Comparison of ENCODE assay signal across 1 cellular context in the genomic region with DNA sequence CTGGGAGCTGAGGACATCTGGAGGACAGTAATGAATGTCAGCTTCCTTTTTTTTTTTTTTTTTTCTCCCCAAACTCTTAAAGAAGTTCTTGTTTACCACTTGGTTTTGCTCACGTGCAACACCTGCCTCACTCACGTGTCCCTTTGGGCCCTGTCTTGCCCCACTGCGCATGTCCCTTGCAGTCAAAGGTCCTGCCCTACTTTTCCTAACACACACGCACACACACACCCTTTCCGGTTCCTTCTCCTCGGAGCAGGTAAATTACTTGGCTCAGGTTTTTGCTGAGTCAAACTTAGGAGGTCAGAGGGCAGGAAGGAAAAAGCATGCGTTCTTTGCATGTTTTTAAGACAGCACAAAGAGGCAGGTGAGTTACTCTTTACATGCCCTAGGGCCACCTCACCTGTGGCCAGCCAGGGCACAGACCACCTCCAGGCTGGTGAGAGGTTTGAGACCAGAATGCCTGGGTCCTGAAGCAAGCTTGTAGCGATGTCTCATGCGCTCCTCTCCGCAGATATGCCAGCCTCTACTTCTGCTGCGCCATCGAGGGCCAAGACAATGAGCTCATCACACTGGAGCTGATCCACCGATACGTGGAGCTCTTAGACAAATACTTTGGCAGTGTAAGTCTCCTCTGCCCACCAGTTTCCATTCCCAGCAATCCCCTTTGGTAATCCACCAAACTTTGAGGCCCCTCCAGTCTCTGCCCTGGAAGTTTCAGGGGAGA.
TF ChIP-seq lines count a peak whose summit lies in the region.

No MANE protein-coding gene starts in this region.

TF ChIP-seq in K562, 482 proteins besides CTCF, POLR2A, EP300 and RAD21 (continued from another document):
- 0 out of 2 replicates have a peak, but pooled peaks have one; percentile 12 for TF ChIP-seq ZBTB40 (IDR thresholded peaks at IDR 0.05)
- no peak for TF ChIP-seq ZBTB40 (CRISPR knock-in tag; IDR thresholded peaks at IDR 0.05)
- TF ChIP-seq NR4A1 (CRISPR knock-in tag; IDR thresholded peaks at IDR 0.05) = no peak
- TF ChIP-seq NR4A1 (tag; IDR thresholded peaks at IDR 0.05) = no peak
- no peak for TF ChIP-seq NR2C2 (CRISPR knock-in tag; IDR thresholded peaks at IDR 0.05)
- TF ChIP-seq NR2C2 (tag; IDR thresholded peaks at IDR 0.05) = peak; percentile 15; the same call in 1 of the 2 replicates
- TF ChIP-seq MAFF (IDR thresholded peaks at IDR 0.05; ENCODE audit: low read length) = peak; percentile 71
- TF ChIP-seq, protein P1, sequence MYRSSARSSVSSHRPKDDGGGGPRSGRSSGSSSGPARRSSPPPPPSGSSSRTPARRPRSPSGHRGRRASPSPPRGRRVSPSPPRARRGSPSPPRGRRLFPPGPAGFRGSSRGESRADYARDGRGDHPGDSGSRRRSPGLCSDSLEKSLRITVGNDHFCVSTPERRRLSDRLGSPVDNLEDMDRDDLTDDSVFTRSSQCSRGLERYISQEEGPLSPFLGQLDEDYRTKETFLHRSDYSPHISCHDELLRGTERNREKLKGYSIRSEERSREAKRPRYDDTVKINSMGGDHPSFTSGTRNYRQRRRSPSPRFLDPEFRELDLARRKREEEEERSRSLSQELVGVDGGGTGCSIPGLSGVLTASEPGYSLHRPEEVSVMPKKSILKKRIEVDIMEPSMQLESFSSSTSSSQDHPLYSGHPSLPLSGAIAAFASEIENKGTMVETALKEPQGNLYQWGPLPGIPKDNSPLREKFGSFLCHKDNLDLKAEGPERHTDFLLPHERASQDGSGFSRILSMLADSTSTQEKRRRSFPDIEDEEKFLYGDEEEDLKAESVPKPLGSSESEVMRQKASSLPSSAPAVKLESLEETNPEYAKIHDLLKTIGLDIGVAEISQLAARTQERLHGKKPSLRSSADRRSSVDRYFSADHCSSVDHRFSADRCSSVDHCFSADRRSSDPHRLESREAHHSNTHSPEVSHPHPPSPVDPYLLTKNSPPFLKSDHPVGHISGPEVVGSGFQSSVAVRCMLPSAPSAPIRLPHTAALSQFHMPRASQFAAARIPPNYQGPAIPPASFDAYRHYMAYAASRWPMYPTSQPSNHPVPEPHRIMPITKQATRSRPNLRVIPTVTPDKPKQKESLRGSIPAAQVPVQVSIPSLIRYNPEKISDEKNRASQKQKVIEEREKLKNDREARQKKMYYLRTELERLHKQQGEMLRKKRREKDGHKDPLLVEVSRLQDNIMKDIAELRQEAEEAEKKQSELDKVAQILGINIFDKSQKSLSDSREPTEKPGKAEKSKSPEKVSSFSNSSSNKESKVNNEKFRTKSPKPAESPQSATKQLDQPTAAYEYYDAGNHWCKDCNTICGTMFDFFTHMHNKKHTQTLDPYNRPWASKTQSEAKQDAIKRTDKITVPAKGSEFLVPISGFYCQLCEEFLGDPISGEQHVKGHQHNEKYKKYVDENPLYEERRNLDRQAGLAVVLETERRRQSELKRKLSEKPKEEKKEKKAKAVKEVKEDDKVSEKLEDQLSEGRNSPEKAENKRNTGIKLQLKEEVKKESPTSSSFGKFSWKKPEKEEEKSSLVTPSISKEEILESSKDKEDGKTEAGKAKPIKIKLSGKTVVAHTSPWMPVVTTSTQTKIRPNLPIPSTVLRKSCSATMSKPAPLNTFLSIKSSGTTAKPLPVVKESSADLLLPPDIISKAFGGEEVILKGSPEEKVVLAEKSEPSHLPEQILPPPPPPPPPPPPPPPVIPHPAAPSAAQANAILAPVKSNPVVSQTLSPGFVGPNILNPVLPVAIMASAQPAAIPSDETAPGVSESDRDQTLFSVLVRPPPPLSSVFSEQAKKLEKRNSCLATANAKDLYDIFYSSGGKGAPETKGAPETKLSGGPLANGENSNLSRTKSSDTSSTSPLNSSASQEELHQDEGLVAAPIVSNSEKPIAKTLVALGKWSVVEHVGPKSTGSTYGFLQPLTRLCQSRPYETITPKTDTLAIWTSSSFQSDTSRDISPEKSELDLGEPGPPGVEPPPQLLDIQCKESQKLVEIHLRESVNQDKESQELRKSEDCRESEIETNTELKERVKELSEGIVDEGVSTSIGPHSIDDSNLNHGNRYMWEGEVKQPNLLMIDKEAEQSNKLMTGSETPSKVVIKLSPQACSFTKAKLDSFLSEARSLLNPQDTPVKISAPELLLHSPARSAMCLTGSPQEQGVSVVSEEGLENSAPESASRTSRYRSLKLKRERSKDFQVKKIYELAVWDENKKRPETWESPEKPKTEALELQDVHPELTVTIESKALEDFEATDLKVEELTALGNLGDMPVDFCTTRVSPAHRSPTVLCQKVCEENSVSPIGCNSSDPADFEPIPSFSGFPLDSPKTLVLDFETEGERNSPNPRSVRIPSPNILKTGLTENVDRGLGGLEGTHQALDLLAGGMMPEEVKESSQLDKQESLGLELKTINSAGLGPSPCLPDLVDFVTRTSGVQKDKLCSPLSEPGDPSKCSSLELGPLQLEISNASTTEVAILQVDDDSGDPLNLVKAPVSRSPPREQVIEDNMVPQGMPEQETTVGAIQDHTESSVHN (IDR thresholded peaks at IDR 0.05; ENCODE audit: borderline replicate concordance in 1 of 2, low read depth in 1 of 2) = 0 out of 4 replicates have a peak, but pooled peaks of 1 of the 2 experiments have one; percentile 20
- TF ChIP-seq C11orf30 (IDR thresholded peaks at IDR 0.05; ENCODE audit: low read depth) = peak; percentile 94
- peak; percentile 55 to 76 for TF ChIP-seq MNT (conservative IDR thresholded peaks at IDR 0.05)
- 0 out of 2 replicates have a peak, but pooled peaks have one; percentile 40 for TF ChIP-seq SREBF2 (CRISPR knock-in tag; IDR thresholded peaks at IDR 0.05)
- peak; percentile 82 for TF ChIP-seq NFE2 (IDR thresholded peaks at IDR 0.05; ENCODE audit: low read depth)
- peak; percentile 44; the same call in 1 of the 2 replicates for TF ChIP-seq RAD51 (IDR thresholded peaks at IDR 0.05; ENCODE audit: borderline replicate concordance, low read depth)
